ENCODE assay signal across 9 cellular contexts in the genomic region with DNA sequence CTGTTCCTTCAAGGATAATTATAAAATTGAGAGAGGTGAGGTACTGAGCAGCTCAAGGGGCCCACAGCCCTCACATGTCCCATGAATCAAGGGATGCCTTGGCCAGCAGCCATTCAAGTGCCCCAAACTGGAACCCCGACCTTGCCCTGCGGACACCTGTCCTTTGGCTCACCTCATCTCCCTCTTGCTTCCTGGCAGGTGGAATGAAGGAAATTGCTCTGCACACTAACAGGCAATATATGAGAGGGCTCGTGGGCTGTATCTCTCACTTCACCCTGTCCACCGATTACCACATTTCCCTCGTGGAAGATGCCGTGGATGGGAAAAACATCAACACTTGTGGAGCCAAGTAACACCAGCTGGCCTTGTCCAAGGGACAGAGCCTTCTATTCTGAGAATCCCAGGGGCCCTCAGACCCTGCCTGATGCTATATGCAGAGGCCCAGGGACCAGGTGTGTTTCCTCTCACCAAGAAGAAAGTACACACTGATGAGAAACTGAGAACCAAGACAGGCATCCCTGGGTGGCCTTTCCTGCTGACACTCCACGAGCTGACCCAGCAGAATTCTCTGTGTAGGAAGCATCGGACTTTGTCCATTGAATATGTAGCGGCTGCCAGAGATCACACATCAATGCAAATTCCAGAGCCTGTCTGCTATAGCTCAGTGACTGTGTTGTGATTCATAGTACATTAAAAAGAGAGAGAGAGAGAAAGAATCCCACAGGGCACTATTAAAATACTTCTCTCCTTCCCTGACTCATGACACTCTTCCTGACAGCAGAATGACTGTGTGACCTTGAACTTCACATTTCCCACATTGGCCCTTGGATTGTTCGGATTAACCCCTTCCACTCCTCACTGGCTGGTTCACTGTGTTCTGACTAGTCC.
DNase-seq lines count a peak whose midpoint lies in the region; ATAC-seq and TF ChIP-seq lines count a peak whose summit lies in the region.
"Had no signal": no experiment of that assay in that cellular context is flagged by ENCODE, and none has a peak within 500 bp of the region (broad histone marks: within the 10 kb centered on the region; RNA-seq: fewer than 3 reads in every experiment).

No MANE protein-coding gene starts in this region.

- DNase-seq in Caki2 (ENCODE audit: low read depth) (peak; percentile 88), SK-N-SH (no peak), foreskin keratinocyte (peak; percentile 77 to 89), AML-193 (lab: John Stamatoyannopoulos, UW) (no peak), DMS114 treated with DMSO at 0.1 percent for 48 hours (lab: John Stamatoyannopoulos, UW; ENCODE audit: unreplicated experiment) (no peak)

- H3K9ac ChIP-seq in SK-N-SH (peak overlapping the region; percentile 37; the same call in 1 of the 2 replicates), rectal smooth muscle tissue (ENCODE audit: low read length) (no peak overlapping the region)
- H3K9ac ChIP-seq: KMS-11 had no signal

- peaks cover 25% of the 10 kb centered on the region for H3F3A ChIP-seq in SK-N-SH (replicated peaks; ENCODE audit: insufficient read depth)

- H3K4me3 ChIP-seq in SK-N-SH (ENCODE audit: low read depth in 2 of 2, low read length in 1 of 2) (peak overlapping the region in 1 of 2 experiments; percentile 6; a peak in 1 of 4 replicates), rectal smooth muscle tissue (ENCODE audit: low read length) (no peak overlapping the region)

- WGBS in SK-N-SH (ENCODE audit: low lambda C conversion rate): 36% methylated on average over 10 of the region's 10 CpGs

- peak overlapping the region; percentile 71 for H3K4me2 ChIP-seq in SK-N-SH
- H3K4me2 ChIP-seq: KMS-11 had no signal

- H3K36me3 ChIP-seq in SK-N-SH (replicated peaks in 1 of 2; ENCODE audit: control insufficient read depth in 1 of 2, insufficient read depth in 2 of 2, low read length in 1 of 2) (no peaks in the 10 kb centered on the region), rectal smooth muscle tissue (ENCODE audit: control insufficient read depth, insufficient read depth, low read length) (no peaks in the 10 kb centered on the region)

- no peak overlapping the region for H2AFZ ChIP-seq in SK-N-SH (ENCODE audit: low read depth)

- peak; percentile 62 to 92 for TF ChIP-seq EP300 in SK-N-SH (IDR thresholded peaks at IDR 0.05; ENCODE audit: borderline replicate concordance in 1 of 2, low read depth in 1 of 2, low read length in 1 of 2)

- H3K79me2 ChIP-seq in SK-N-SH (ENCODE audit: insufficient read depth): no peaks in the 10 kb centered on the region

- H3K27ac ChIP-seq in SK-N-SH (ENCODE audit: low read depth in 2 of 2, low read length in 1 of 2): peak overlapping the region; percentile 67 to 92
- no peak overlapping the region for H3K27ac ChIP-seq in foreskin keratinocyte
- peak overlapping the region; percentile 53 for H3K27ac ChIP-seq in rectal smooth muscle tissue (ENCODE audit: low read depth, low read length)
- H3K27ac ChIP-seq: KMS-11 had no signal

- H3K27me3 ChIP-seq in SK-N-SH (ENCODE audit: insufficient read depth) (no peaks in the 10 kb centered on the region), foreskin keratinocyte (no peaks in the 10 kb centered on the region), rectal smooth muscle tissue (ENCODE audit: control insufficient read depth, insufficient read depth, low read length) (no peaks in the 10 kb centered on the region)

- ATAC-seq in foreskin keratinocyte (peak; percentile 93), GM19452 (IDR thresholded peaks at IDR 0.05; ENCODE audit: unreplicated experiment) (no peak), HG02852 (IDR thresholded peaks at IDR 0.05; ENCODE audit: unreplicated experiment) (no peak)

- POLR2A ChIA-PET in SK-N-SH (lab: Yijun Ruan, JAX): no interaction called here

- no peaks in the 10 kb centered on the region for H3K9me3 ChIP-seq in SK-N-SH

- TF ChIP-seq CTCF in SK-N-SH (IDR thresholded peaks at IDR 0.05) (no peak), foreskin keratinocyte (conservative IDR thresholded peaks at IDR 0.05) (no peak)

- CTCF ChIA-PET in SK-N-SH (lab: Yijun Ruan, JAX): interaction anchor here (0.9 to 5.8 kb wide), 6 partner anchors 14 to 617 kb away, joined by 3 to 24 read pairs (median 4); no protein-coding TSS in a partner anchor

- no peaks in the 10 kb centered on the region for H3K9me2 ChIP-seq in SK-N-SH

- in situ Hi-C loops in Caki2 (cut with HindIII; ENCODE audit: low pct_unique_long_range_greater_than_20kb, low sequenced_read_pairs): no loop called here

- no peak for TF ChIP-seq RAD21 in SK-N-SH (IDR thresholded peaks at IDR 0.05; ENCODE audit: low read length)

- no peaks in the 10 kb centered on the region for H4K20me1 ChIP-seq in SK-N-SH (ENCODE audit: insufficient read depth)

- H3K4me1 ChIP-seq in SK-N-SH (ENCODE audit: control insufficient read depth in 1 of 2, insufficient read depth in 2 of 2, low read depth in 1 of 2, low read length in 1 of 2) (peaks cover 13 to 43% of the 10 kb centered on the region in 2 experiments; a peak in 3 of 4 replicates), foreskin keratinocyte (peaks cover 18% of the 10 kb centered on the region), rectal smooth muscle tissue (ENCODE audit: control insufficient read depth, insufficient read depth, low read length) (peaks cover 23% of the 10 kb centered on the region)

TF ChIP-seq in SK-N-SH, 30 proteins besides CTCF, POLR2A, EP300 and RAD21 (continues in another document):
- 0 out of 2 replicates have a peak, but pooled peaks have one; percentile 82 for TF ChIP-seq FOXM1 (IDR thresholded peaks at IDR 0.05; ENCODE audit: low read depth)
- TF ChIP-seq, protein P1, sequence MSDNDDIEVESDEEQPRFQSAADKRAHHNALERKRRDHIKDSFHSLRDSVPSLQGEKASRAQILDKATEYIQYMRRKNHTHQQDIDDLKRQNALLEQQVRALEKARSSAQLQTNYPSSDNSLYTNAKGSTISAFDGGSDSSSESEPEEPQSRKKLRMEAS (IDR thresholded peaks at IDR 0.05; ENCODE audit: low read depth): peak; percentile 34; the same call in 1 of the 2 replicates
- peak; percentile 88; the same call in 1 of the 2 replicates for TF ChIP-seq SIN3A (IDR thresholded peaks at IDR 0.05; ENCODE audit: borderline replicate concordance, low read depth, low read length)
- no peak for TF ChIP-seq RCOR1 (IDR thresholded peaks at IDR 0.05; ENCODE audit: low read length)
- no peak for TF ChIP-seq MXI1 (IDR thresholded peaks at IDR 0.05; ENCODE audit: low read depth, low read length)
- TF ChIP-seq, protein P2, sequence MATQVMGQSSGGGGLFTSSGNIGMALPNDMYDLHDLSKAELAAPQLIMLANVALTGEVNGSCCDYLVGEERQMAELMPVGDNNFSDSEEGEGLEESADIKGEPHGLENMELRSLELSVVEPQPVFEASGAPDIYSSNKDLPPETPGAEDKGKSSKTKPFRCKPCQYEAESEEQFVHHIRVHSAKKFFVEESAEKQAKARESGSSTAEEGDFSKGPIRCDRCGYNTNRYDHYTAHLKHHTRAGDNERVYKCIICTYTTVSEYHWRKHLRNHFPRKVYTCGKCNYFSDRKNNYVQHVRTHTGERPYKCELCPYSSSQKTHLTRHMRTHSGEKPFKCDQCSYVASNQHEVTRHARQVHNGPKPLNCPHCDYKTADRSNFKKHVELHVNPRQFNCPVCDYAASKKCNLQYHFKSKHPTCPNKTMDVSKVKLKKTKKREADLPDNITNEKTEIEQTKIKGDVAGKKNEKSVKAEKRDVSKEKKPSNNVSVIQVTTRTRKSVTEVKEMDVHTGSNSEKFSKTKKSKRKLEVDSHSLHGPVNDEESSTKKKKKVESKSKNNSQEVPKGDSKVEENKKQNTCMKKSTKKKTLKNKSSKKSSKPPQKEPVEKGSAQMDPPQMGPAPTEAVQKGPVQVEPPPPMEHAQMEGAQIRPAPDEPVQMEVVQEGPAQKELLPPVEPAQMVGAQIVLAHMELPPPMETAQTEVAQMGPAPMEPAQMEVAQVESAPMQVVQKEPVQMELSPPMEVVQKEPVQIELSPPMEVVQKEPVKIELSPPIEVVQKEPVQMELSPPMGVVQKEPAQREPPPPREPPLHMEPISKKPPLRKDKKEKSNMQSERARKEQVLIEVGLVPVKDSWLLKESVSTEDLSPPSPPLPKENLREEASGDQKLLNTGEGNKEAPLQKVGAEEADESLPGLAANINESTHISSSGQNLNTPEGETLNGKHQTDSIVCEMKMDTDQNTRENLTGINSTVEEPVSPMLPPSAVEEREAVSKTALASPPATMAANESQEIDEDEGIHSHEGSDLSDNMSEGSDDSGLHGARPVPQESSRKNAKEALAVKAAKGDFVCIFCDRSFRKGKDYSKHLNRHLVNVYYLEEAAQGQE (IDR thresholded peaks at IDR 0.05; ENCODE audit: low read depth, low read length): peak; percentile 34; the same call in 1 of the 2 replicates
- TF ChIP-seq TAF1 (IDR thresholded peaks at IDR 0.05; ENCODE audit: borderline replicate concordance, low read depth, low read length): peak; percentile 33; the same call in 1 of the 2 replicates
- TF ChIP-seq ZBTB33 (IDR thresholded peaks at IDR 0.05; ENCODE audit: borderline replicate concordance, low read depth): peak; percentile 57; the same call in 1 of the 2 replicates
- peak; percentile 66; the same call in 1 of the 2 replicates for TF ChIP-seq POLR2AphosphoS5 (IDR thresholded peaks at IDR 0.05; ENCODE audit: low read depth, low read length)
- TF ChIP-seq PBX3 (IDR thresholded peaks at IDR 0.05): peak; percentile 92

Comparison
In these comparisons a context has a peak if more than half of its experiments do, and no peak if none do; other contexts are left out.
1. DNase-seq: peak in Caki2 (single experiment) and foreskin keratinocyte (2 of 2); none in SK-N-SH (single experiment), AML-193 (0 of 2) and DMS114 treated with DMSO at 0.1 percent for 48 hours (single experiment).